In the genomic region with DNA sequence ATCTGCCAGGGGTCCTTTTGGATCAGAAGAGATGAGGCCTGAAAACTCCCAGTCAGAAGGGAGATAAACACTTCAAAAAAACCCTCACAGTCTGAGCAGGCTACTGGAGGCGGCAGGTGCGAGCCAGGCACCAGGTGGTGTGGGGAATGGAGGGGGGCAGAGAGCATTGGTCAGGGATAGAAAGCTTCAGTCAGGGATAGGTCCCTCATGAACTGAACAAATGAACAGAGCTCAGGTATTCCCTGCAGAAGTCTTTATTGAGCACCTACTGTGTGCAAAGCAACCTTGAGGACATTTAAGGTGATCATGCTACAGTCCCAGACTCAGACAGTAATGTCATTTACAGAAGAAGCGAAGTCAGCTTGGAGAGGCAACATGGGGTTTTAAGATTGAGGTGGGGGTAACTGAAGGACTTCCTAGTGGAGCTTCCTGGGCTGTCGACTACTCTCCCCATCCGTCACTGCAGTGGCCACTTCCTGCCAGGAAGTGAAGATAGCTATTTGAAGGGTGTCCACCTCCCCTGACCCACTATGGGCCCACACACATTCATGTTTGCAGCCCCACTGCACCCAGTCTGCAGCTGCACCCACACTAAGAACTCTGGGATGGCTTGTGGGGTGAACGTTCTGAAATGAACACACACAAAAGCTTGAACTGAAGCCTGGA, we compare ENCODE assay signal across 1 cellular context.
TF ChIP-seq lines count a peak whose summit lies in the region.

No MANE protein-coding gene starts in this region.

TF ChIP-seq in WTC11, 78 proteins besides CTCF, POLR2A, EP300 and RAD21 (continued from another document):
- TF ChIP-seq, protein P1, sequence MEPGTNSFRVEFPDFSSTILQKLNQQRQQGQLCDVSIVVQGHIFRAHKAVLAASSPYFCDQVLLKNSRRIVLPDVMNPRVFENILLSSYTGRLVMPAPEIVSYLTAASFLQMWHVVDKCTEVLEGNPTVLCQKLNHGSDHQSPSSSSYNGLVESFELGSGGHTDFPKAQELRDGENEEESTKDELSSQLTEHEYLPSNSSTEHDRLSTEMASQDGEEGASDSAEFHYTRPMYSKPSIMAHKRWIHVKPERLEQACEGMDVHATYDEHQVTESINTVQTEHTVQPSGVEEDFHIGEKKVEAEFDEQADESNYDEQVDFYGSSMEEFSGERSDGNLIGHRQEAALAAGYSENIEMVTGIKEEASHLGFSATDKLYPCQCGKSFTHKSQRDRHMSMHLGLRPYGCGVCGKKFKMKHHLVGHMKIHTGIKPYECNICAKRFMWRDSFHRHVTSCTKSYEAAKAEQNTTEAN (CRISPR knock-in tag; IDR thresholded peaks at IDR 0.05): no peak
- TF ChIP-seq ZBTB21 (CRISPR knock-in tag; IDR thresholded peaks at IDR 0.05; ENCODE audit: borderline replicate concordance) (no peak), ZNF232 (CRISPR knock-in tag; IDR thresholded peaks at IDR 0.05) (no peak), ZNF281 (CRISPR knock-in tag; IDR thresholded peaks at IDR 0.05) (no peak), OVOL2 (CRISPR knock-in tag; IDR thresholded peaks at IDR 0.05; ENCODE audit: borderline replicate concordance) (no peak), PRRX2 (CRISPR knock-in tag; IDR thresholded peaks at IDR 0.05) (no peak)
